In the genomic region with DNA sequence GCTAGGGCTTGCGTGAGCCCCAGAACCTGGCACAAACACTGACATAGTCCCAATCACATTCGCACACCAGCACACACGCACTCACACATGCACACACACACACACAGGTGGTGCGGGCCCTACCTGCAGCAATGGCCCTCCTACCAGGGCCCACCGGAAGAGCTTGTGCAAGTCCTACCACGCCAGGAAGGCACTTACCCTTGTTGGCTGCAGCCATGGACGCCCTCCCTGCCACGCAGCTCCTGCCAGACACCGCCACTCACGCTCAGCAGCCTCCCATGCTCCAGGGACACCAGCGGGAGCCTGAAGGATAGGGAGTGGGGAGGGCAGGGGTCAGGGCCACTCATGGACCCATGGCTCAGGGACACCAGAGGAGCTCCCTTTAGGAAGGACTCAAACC, we compare ENCODE assay signal across 1 cellular context.
TF ChIP-seq lines count a peak whose summit lies in the region.

No MANE protein-coding gene starts in this region.

TF ChIP-seq in HepG2, 621 proteins besides CTCF, POLR2A, EP300 and RAD21:
- TF ChIP-seq ATAD3A (CRISPR knock-in tag; IDR thresholded peaks at IDR 0.05): no peak
- peak; percentile 12; the same call in 1 of the 2 replicates for TF ChIP-seq HOXA3 (CRISPR knock-in tag; IDR thresholded peaks at IDR 0.05)
- peak; percentile 54 for TF ChIP-seq AGO2 (optimal IDR thresholded peaks at IDR 0.05; ENCODE audit: low read depth, low read length)
- TF ChIP-seq, protein P1, sequence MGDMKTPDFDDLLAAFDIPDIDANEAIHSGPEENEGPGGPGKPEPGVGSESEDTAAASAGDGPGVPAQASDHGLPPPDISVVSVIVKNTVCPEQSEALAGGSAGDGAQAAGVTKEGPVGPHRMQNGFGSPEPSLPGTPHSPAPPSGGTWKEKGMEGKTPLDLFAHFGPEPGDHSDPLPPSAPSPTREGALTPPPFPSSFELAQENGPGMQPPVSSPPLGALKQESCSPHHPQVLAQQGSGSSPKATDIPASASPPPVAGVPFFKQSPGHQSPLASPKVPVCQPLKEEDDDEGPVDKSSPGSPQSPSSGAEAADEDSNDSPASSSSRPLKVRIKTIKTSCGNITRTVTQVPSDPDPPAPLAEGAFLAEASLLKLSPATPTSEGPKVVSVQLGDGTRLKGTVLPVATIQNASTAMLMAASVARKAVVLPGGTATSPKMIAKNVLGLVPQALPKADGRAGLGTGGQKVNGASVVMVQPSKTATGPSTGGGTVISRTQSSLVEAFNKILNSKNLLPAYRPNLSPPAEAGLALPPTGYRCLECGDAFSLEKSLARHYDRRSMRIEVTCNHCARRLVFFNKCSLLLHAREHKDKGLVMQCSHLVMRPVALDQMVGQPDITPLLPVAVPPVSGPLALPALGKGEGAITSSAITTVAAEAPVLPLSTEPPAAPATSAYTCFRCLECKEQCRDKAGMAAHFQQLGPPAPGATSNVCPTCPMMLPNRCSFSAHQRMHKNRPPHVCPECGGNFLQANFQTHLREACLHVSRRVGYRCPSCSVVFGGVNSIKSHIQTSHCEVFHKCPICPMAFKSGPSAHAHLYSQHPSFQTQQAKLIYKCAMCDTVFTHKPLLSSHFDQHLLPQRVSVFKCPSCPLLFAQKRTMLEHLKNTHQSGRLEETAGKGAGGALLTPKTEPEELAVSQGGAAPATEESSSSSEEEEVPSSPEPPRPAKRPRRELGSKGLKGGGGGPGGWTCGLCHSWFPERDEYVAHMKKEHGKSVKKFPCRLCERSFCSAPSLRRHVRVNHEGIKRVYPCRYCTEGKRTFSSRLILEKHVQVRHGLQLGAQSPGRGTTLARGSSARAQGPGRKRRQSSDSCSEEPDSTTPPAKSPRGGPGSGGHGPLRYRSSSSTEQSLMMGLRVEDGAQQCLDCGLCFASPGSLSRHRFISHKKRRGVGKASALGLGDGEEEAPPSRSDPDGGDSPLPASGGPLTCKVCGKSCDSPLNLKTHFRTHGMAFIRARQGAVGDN (CRISPR knock-in tag; IDR thresholded peaks at IDR 0.05): peak; percentile 19; the same call in 1 of the 2 replicates
- TF ChIP-seq, protein P2, sequence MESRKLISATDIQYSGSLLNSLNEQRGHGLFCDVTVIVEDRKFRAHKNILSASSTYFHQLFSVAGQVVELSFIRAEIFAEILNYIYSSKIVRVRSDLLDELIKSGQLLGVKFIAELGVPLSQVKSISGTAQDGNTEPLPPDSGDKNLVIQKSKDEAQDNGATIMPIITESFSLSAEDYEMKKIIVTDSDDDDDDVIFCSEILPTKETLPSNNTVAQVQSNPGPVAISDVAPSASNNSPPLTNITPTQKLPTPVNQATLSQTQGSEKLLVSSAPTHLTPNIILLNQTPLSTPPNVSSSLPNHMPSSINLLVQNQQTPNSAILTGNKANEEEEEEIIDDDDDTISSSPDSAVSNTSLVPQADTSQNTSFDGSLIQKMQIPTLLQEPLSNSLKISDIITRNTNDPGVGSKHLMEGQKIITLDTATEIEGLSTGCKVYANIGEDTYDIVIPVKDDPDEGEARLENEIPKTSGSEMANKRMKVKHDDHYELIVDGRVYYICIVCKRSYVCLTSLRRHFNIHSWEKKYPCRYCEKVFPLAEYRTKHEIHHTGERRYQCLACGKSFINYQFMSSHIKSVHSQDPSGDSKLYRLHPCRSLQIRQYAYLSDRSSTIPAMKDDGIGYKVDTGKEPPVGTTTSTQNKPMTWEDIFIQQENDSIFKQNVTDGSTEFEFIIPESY (CRISPR knock-in tag; IDR thresholded peaks at IDR 0.05): peak; percentile 65; the same call in 1 of the 2 replicates
- no peak for TF ChIP-seq CC2D1A (CRISPR knock-in tag; IDR thresholded peaks at IDR 0.05)
- TF ChIP-seq ZBTB38 (CRISPR knock-in tag; IDR thresholded peaks at IDR 0.05): peak; percentile 72; the same call in 1 of the 2 replicates
